Comparison of ENCODE assay signal across 19 cellular contexts in the genomic region with DNA sequence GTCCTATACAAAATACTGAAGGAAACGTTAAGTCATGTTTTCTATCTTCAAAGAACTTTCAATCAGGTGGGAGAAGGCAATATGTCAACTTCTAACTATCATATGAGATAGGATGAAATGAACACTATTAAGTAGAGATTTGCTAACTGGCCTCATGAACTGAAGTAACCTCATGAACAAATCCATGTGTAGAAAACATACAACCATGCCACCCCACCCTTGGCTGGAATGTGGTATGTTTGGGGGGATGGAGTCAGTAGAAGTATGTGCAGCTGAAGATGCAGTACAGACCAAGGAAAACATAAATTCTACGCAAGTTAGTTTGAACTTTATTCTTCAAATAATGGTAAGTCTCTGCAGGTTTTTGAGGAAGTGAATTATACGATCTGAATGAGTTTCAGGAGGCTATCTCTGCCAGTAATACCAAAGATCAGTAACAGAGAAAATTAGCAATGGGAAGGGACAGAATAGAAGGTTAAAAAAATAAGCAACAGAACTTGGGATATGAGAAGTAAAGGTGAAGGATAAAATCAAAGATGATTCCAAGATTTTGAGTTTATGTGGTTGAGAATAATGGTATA. TPM values are rescaled to one million over a fixed set of nuclear protein-coding genes. Genes with fewer than 3 reads are reported as not detected.
DNase-seq lines count a peak whose midpoint lies in the region; ATAC-seq, FAIRE-seq and TF ChIP-seq lines count a peak whose summit lies in the region.
"Had no signal": no experiment of that assay in that cellular context is flagged by ENCODE, and none has a peak within 500 bp of the region (broad histone marks: within the 10 kb centered on the region; RNA-seq: fewer than 3 reads in every experiment).

No MANE protein-coding gene starts in this region.

- H3K4me3 Mint-ChIP-seq in neural crest cell = peak overlapping the region; percentile 4
- H3K4me3 Mint-ChIP-seq: effector memory CD8-positive, alpha-beta T cell; T-helper 17 cell had no signal

- 81 to 85% (median 83%) methylated on average over 3 of the region's 3 CpGs for WGBS in psoas muscle, 3 donors

- no peak for ATAC-seq in GM18858 (IDR thresholded peaks at IDR 0.05; ENCODE audit: unreplicated experiment)
- ATAC-seq in psoas muscle = no peak
- no peak for ATAC-seq in GM19397 (IDR thresholded peaks at IDR 0.05; ENCODE audit: unreplicated experiment)
- ATAC-seq: effector memory CD8-positive, alpha-beta T cell; foreskin keratinocyte; left lobe of liver; T-helper 17 cell had no signal

- peaks cover 6% of the 10 kb centered on the region for H3K36me3 Mint-ChIP-seq in neural crest cell (ENCODE audit: low read depth)

- H3K27ac ChIP-seq in SK-N-MC (peak overlapping the region; percentile 12; the same call in 1 of the 2 replicates), psoas muscle (no peak overlapping the region)
- H3K27ac ChIP-seq: breast epithelium, C4-2B, foreskin keratinocyte, thyroid gland had no signal

- H3K27me3 Mint-ChIP-seq in neural crest cell (ENCODE audit: low read depth) = no peaks in the 10 kb centered on the region
- H3K27me3 Mint-ChIP-seq: effector memory CD8-positive, alpha-beta T cell; T-helper 17 cell had no signal

- DNase-seq in GM12891 (ENCODE audit: insufficient read length, low spot score) (no peak), SK-N-MC (ENCODE audit: low read depth, low spot score) (no peak), dedifferentiated amniotic fluid mesenchymal stem cell (ENCODE audit: extremely low spot score) (peak; percentile 26), neural crest cell (ENCODE audit: low read depth, low spot score) (no peak), NCI-H510A treated with DMSO at 0.1 percent for 48 hours (lab: John Stamatoyannopoulos, UW) (no peak), psoas muscle (no peak)
- DNase-seq: activated CD4-positive, alpha-beta T cell treated with anti-CD3 and anti-CD28 coated beads for 48 hours; activated CD8-positive, alpha-beta memory T cell treated with anti-CD3 and anti-CD28 coated beads, Interleukin-2, amount 50 U/mL, for 4 hours; effector memory CD8-positive, alpha-beta T cell; NCI-H1694 treated with DMSO at 0.1 percent for 48 hours; Right ventricle myocardium superior; T-helper 17 cell; thyroid gland had no signal

- H3K36me3 ChIP-seq in SK-N-MC (ENCODE audit: insufficient read depth, low read length) (peaks cover 32% of the 10 kb centered on the region), psoas muscle (ENCODE audit: insufficient read depth in 1 of 2, low read depth in 1 of 2) (peaks cover 3 to 42% of the 10 kb centered on the region in 2 donors)
- H3K36me3 ChIP-seq: breast epithelium had no signal

- H3K4me1 ChIP-seq in psoas muscle = peaks cover 19% of the 10 kb centered on the region

- H3K9me3 ChIP-seq in SK-N-MC (ENCODE audit: low read depth, low read length) (no peaks in the 10 kb centered on the region), psoas muscle (no peaks in the 10 kb centered on the region)
- H3K9me3 ChIP-seq: breast epithelium, thyroid gland had no signal

- FAIRE-seq in GM12891 (lab: Jason Lieb, UNC) = peak; percentile 41

- H3K9me3 Mint-ChIP-seq in neural crest cell = no peaks in the 10 kb centered on the region
- H3K9me3 Mint-ChIP-seq: effector memory CD8-positive, alpha-beta T cell had no signal

- intact Hi-C loops in psoas muscle (cut with DNase I) = no loop called here

- H3K4me3 ChIP-seq in SK-N-MC (peak overlapping the region; percentile 52; the same call in 1 of the 2 replicates), psoas muscle (no peak overlapping the region)
- H3K4me3 ChIP-seq: breast epithelium, thyroid gland had no signal

- H3K27me3 ChIP-seq in psoas muscle (ENCODE audit: insufficient read depth in 3 of 3, low read length in 2 of 3) = no peaks in the 10 kb centered on the region
- H3K27me3 ChIP-seq: breast epithelium, foreskin keratinocyte, thyroid gland had no signal

- H3K4me1 Mint-ChIP-seq in neural crest cell = peaks cover 12% of the 10 kb centered on the region

- no peak overlapping the region for H3K27ac Mint-ChIP-seq in neural crest cell (ENCODE audit: unreplicated experiment)
- H3K27ac Mint-ChIP-seq: effector memory CD8-positive, alpha-beta T cell had no signal

- TF ChIP-seq CTCF in neural crest cell (conservative IDR thresholded peaks at IDR 0.05) (no peak), psoas muscle (IDR thresholded peaks at IDR 0.05) (no peak)

- no peak for TF ChIP-seq POLR2A in GM12891 (IDR thresholded peaks at IDR 0.05; ENCODE audit: low read depth, low read length)

- H3K9ac ChIP-seq in SK-N-MC (ENCODE audit: insufficient read length) = no peak overlapping the region

TF ChIP-seq in GM12891, 5 proteins besides CTCF, POLR2A, EP300 and RAD21:
- no peak for TF ChIP-seq TAF1 (IDR thresholded peaks at IDR 0.05; ENCODE audit: low read depth, low read length)
- peak; percentile 59 for TF ChIP-seq SPI1 (IDR thresholded peaks at IDR 0.05; ENCODE audit: low read depth, low read length)
TF ChIP-seq in GM12891: peak in this region for 1.

RNA-seq across cellular contexts. Expression of gene TRMT1L, which starts 4.5 kb away (rescaled TPM):
- polyA plus RNA-seq in GM12891 (2012; ENCODE audit: low read depth, missing spikeins) = 10.7 TPM
- total RNA-seq in neural crest cell (19.7 and 24.0 TPM in 2 replicates), psoas muscle (10 to 100 TPM; 27.9 to 39.4 (median 30.5) TPM)
- 10 to 100 TPM; 13.2 to 41.3 (median 15.7) TPM for polyA plus RNA-seq in psoas muscle

RNA-seq across cellular contexts. Expression of gene SWT1, which starts 4.7 kb away (rescaled TPM):
- 1.2 TPM for polyA plus RNA-seq in GM12891 (2012; ENCODE audit: low read depth, missing spikeins)
- total RNA-seq in neural crest cell = 4.5 and 5.8 TPM in 2 replicates
- total RNA-seq in psoas muscle = 1 to 10 TPM; 3.6 to 6.1 (median 4.8) TPM
- 1 to 10 TPM; 1.7 to 2.5 (median 2.3) TPM for polyA plus RNA-seq in psoas muscle
